9 cellular contexts compared by ENCODE assay signal in genomic region chr11:3164540-3165151, GRCh38. TPM values are rescaled to one million over a fixed set of nuclear protein-coding genes. Genes with fewer than 3 reads are reported as not detected.
DNase-seq lines count a peak whose midpoint lies in the region; ATAC-seq and TF ChIP-seq lines count a peak whose summit lies in the region.
"Had no signal": no experiment of that assay in that cellular context is flagged by ENCODE, and none has a peak within 500 bp of the region (broad histone marks: within the 10 kb centered on the region; RNA-seq: fewer than 3 reads in every experiment).

No MANE protein-coding gene starts in this region.

- no peak overlapping the region for H3K27ac Mint-ChIP-seq in activated T-cell treated with anti-CD3 and anti-CD28 coated beads, Interleukin-2, amount 50 U/mL, for 24 hours

- H3K36me3 ChIP-seq in duodenal mucosa (ENCODE audit: control insufficient read depth in 1 of 2, insufficient read depth in 2 of 2, low read length in 2 of 2) (no peaks in the 10 kb centered on the region), uterus (no peaks in the 10 kb centered on the region)

- H3K9me3 ChIP-seq in duodenal mucosa (ENCODE audit: control insufficient read depth in 1 of 2, low read length in 2 of 2): no peaks in the 10 kb centered on the region
- no peaks in the 10 kb centered on the region for H3K9me3 ChIP-seq in mononuclear cell (ENCODE audit: low read depth, low read length)
- H3K9me3 ChIP-seq in uterus: no peaks in the 10 kb centered on the region

- TF ChIP-seq CTCF in uterus (IDR thresholded peaks at IDR 0.05): no peak

- H3K4me1 ChIP-seq in duodenal mucosa (ENCODE audit: control insufficient read depth in 1 of 2, insufficient read depth in 2 of 2, low read length in 2 of 2) (peaks cover 43 to 56% of the 10 kb centered on the region in 2 donors), mononuclear cell (ENCODE audit: insufficient read depth, low read length) (peaks cover 57% of the 10 kb centered on the region), uterus (peaks cover 0 to 25% of the 10 kb centered on the region in 2 donors)

- H3K9me3 Mint-ChIP-seq in activated T-cell treated with anti-CD3 and anti-CD28 coated beads, Interleukin-2, amount 50 U/mL, for 24 hours: no peaks in the 10 kb centered on the region

- H3K36me3 Mint-ChIP-seq in activated T-cell treated with anti-CD3 and anti-CD28 coated beads, Interleukin-2, amount 50 U/mL, for 24 hours (ENCODE audit: low read depth): no peaks in the 10 kb centered on the region

- H3K4me3 ChIP-seq in duodenal mucosa (ENCODE audit: low read depth in 1 of 2, low read length in 2 of 2) (peak overlapping the region; percentile 78 to 79), mononuclear cell (ENCODE audit: low read length) (peak overlapping the region; percentile 55), uterus (peak overlapping the region; percentile 64 to 68)

- H3K27ac ChIP-seq in duodenal mucosa (ENCODE audit: low read depth, low read length) (no peak overlapping the region), uterus (peak overlapping the region; percentile 65 to 80)

- peaks cover 70% of the 10 kb centered on the region for H3K27me3 Mint-ChIP-seq in activated T-cell treated with anti-CD3 and anti-CD28 coated beads, Interleukin-2, amount 50 U/mL, for 24 hours

- DNase-seq in activated T-cell treated with anti-CD3 and anti-CD28 coated beads, Interleukin-2, amount 50 U/mL, for 24 hours: no peak
- no peak for DNase-seq in activated T-cell treated with anti-CD3 and anti-CD28 coated beads for 4 hours
- DNase-seq in uterus: peak in 1 of 2 donors; percentile 28

- peak overlapping the region; percentile 67 for H3K4me3 Mint-ChIP-seq in activated T-cell treated with anti-CD3 and anti-CD28 coated beads, Interleukin-2, amount 50 U/mL, for 24 hours

- H3K27me3 ChIP-seq in duodenal mucosa (ENCODE audit: control insufficient read depth in 1 of 2, insufficient read depth in 2 of 2, low read length in 2 of 2) (peaks cover 11 to 22% of the 10 kb centered on the region in 2 donors), mononuclear cell (ENCODE audit: insufficient read depth, low read length) (no peaks in the 10 kb centered on the region), uterus (no peaks in the 10 kb centered on the region)

- no peak for ATAC-seq in HG02678 (IDR thresholded peaks at IDR 0.05; ENCODE audit: unreplicated experiment)
- no peak for ATAC-seq in HG02870 (IDR thresholded peaks at IDR 0.05; ENCODE audit: unreplicated experiment)
- no peak for ATAC-seq in HG02840 (IDR thresholded peaks at IDR 0.05; ENCODE audit: low FRiP score, unreplicated experiment)

- TF ChIP-seq POLR2A in uterus (IDR thresholded peaks at IDR 0.05): no peak

- intact Hi-C loops in uterus (cut with DNase I; ENCODE audit: low total_unique reads): no loop called here

- peaks cover 31% of the 10 kb centered on the region for H3K4me1 Mint-ChIP-seq in activated T-cell treated with anti-CD3 and anti-CD28 coated beads, Interleukin-2, amount 50 U/mL, for 24 hours (ENCODE audit: low read depth)

- H3K9ac ChIP-seq in duodenal mucosa (ENCODE audit: low read depth in 1 of 2, low read length in 2 of 2): peak overlapping the region; percentile 52 to 54

RNA-seq across cellular contexts. Expression of gene OSBPL5, which starts 0.5 kb away (rescaled TPM):
- 12.2 TPM for total RNA-seq in mononuclear cell
- 10 to 100 TPM; 24.7 to 83.3 (median 48.2) TPM for total RNA-seq in uterus

RNA-seq across cellular contexts. Expression of gene MRGPRG, which starts 54.0 kb away (rescaled TPM):
- total RNA-seq in mononuclear cell (not detected), uterus (not detected)
- total RNA-seq: Daoy had no signal
